Comparison of ENCODE assay signal across 11 cellular contexts in the genomic region with DNA sequence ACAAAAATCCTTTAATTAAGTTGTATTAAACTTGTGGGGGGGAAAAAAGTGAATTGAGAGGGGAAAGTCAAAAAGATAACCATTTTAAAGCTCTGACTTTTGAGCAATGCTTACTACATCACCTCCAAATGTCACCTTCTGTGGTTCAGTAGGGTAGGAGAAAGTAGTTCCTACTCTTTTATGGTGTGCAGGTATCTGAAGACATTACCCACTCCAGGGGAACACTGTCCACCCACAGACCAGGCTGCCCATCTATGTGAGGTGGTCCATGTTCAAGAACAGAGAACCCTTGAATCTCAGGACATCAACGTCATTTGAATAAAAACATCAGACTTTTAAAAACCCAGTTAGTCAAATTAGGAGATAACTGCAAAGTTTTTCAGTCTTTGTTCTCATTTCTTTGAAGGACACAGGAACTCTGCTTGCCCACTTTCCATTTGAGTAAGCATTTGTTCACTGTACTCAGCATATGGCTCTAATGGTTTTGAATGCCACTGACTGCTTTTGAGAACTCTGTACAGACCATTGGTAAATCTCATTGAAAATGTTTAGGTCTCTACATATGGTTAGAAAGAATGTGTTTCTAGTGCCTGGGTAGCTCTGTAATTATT.
DNase-seq lines count a peak whose midpoint lies in the region; ATAC-seq lines count a peak whose summit lies in the region.
"Had no signal": no experiment of that assay in that cellular context is flagged by ENCODE, and none has a peak within 500 bp of the region (broad histone marks: within the 10 kb centered on the region; RNA-seq: fewer than 3 reads in every experiment).

No MANE protein-coding gene starts in this region.

- DNase-seq in NCI-H1048 (lab: John Stamatoyannopoulos, UW), result no peak
- no peak for DNase-seq in EL
- no peak for DNase-seq in glomerular visceral epithelial cell (ENCODE audit: extremely low spot score)
- DNase-seq in GM19240 (ENCODE audit: insufficient read length, low spot score), result no peak
- DNase-seq: activated CD4-positive, alpha-beta T cell treated with anti-CD3 and anti-CD28 coated beads for 4 hours; NCI-H1105 treated with DMSO at 0.1 percent for 48 hours; NCI-H748 treated with DMSO at 0.1 percent for 48 hours had no signal

- ATAC-seq in GM18519 (IDR thresholded peaks at IDR 0.05; ENCODE audit: low FRiP score, unreplicated experiment) (peak; percentile 98), GM19467 (IDR thresholded peaks at IDR 0.05; ENCODE audit: unreplicated experiment) (peak; percentile 88), HG02885 (IDR thresholded peaks at IDR 0.05; ENCODE audit: poor library complexity, unreplicated experiment) (peak; percentile 100), HG03558 (IDR thresholded peaks at IDR 0.05; ENCODE audit: extremely low read depth, unreplicated experiment) (peak; percentile 96)
